1 cellular context compared by ENCODE assay signal in genomic region chr19:3140667-3141038, GRCh38.
TF ChIP-seq lines count a peak whose summit lies in the region.

No MANE protein-coding gene starts in this region.

TF ChIP-seq in HEK293, 187 proteins besides CTCF, POLR2A, EP300 and RAD21 (continued from another document):
- TF ChIP-seq TRIM28 (IDR thresholded peaks at IDR 0.05; ENCODE audit: borderline replicate concordance, low read length) (no peak), HOXD13 (CRISPR knock-in tag; IDR thresholded peaks at IDR 0.05; ENCODE audit: borderline replicate concordance) (no peak), ZNF16 (tag by site-specific recombination; IDR thresholded peaks at IDR 0.05; ENCODE audit: low read depth) (no peak), ZNF664 (tag by site-specific recombination; IDR thresholded peaks at IDR 0.05) (peak; percentile 70), ZNF645 (tag by site-specific recombination; IDR thresholded peaks at IDR 0.05) (no peak), ZNF311 (tag by site-specific recombination; IDR thresholded peaks at IDR 0.05; ENCODE audit: borderline replicate concordance) (no peak), ZNF211 (tag by site-specific recombination; IDR thresholded peaks at IDR 0.05; ENCODE audit: low read depth) (no peak), ZNF24 (tag by site-specific recombination; IDR thresholded peaks at IDR 0.05) (peak; percentile 80), GLIS1 (tag by site-specific recombination; IDR thresholded peaks at IDR 0.05) (no peak)
